In genomic region chr10:55803055-55803454, GRCh38 we compare ENCODE assay signal across 35 cellular contexts.
"Had no signal": no experiment of that assay in that cellular context is flagged by ENCODE, and none has a peak within 500 bp of the region (broad histone marks: within the 10 kb centered on the region; RNA-seq: fewer than 3 reads in every experiment).

No MANE protein-coding gene starts in this region.

- DNase-seq: Karpas-422, Kasumi-1, MG63, MM.1S, MV-4-11, NCI-H1048, NCI-H1092, NCI-H1092 treated with DMSO at 0.1 percent for 48 hours, NCI-H1105, NCI-H1105 treated with DMSO at 0.1 percent for 48 hours, NCI-H1417, NCI-H1417 treated with DMSO at 0.1 percent for 48 hours, NCI-H1436, NCI-H1436 treated with DMSO at 0.1 percent for 48 hours, NCI-H146, NCI-H1694, NCI-H1694 treated with DMSO at 0.1 percent for 48 hours, NCI-H187, NCI-H187 treated with DMSO at 0.1 percent for 48 hours, NCI-H1930, NCI-H2029, NCI-H2029 treated with DMSO at 0.1 percent for 48 hours, NCI-H2081, NCI-H2081 treated with DMSO at 0.1 percent for 48 hours, NCI-H2107, NCI-H2171, NCI-H2171 treated with DMSO at 0.1 percent for 48 hours, NCI-H2227 treated with DMSO at 0.1 percent for 48 hours, NCI-H226, NCI-H345, NCI-H446, NCI-H446 treated with DMSO at 0.1 percent for 48 hours, NCI-H510A, NCI-H510A treated with DMSO at 0.1 percent for 48 hours had no signal

- H3K36me3 ChIP-seq: MG63 had no signal

- H3K9ac ChIP-seq: KMS-11 had no signal

- H3K9me3 ChIP-seq: MG63 had no signal

- H3K27ac ChIP-seq: KMS-11 had no signal

- H3K4me3 ChIP-seq: MG63 had no signal
